ENCODE assay signal across 8 cellular contexts in the genomic region with DNA sequence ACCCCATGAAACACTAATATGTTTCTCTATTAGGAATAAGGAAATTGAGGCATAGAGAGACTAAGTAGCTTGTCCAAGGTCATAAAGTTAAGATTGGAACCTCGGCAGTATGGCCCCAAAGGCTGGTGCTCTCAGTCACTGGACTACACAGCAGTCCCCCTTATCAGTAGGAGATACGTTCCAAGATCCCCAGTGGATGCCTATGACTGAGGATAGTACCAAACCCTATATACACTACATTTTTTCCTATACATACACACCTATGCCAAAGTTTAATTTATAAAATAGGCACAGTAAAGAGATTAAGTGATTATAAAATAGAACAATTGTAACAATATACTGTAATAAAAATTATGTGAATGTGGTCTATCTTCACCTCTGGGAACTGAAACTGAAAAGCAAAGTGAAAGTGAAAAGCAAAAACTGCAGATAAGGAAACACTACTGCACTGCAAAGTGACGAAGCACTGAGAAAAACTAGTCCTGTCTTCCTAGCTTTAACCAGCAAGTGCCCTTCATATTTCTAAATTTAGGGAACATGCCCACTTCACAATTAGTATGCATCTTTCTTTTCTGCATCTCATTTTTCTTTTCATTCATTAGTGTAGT.
DNase-seq lines count a peak whose midpoint lies in the region; ATAC-seq and TF ChIP-seq lines count a peak whose summit lies in the region.

No MANE protein-coding gene starts in this region.

- no peaks in the 10 kb centered on the region for H3K9me3 Mint-ChIP-seq in activated naive CD8-positive, alpha-beta T cell treated with anti-CD3 and anti-CD28 coated beads, Interleukin-2, amount 50 U/mL, for 24 hours
- no peaks in the 10 kb centered on the region for H3K9me3 Mint-ChIP-seq in naive thymus-derived CD4-positive, alpha-beta T cell
- H3K9me3 Mint-ChIP-seq in glutamatergic neuron (ENCODE audit: unreplicated experiment), result no peaks in the 10 kb centered on the region
- no peaks in the 10 kb centered on the region for H3K9me3 Mint-ChIP-seq in H9
- H3K9me3 Mint-ChIP-seq in MCF 10A (ENCODE audit: unreplicated experiment), result no peaks in the 10 kb centered on the region

- no peaks in the 10 kb centered on the region for H4K20me1 ChIP-seq in H9 (ENCODE audit: control insufficient read depth, insufficient read depth, insufficient read length)

- H3K4me1 Mint-ChIP-seq in activated naive CD8-positive, alpha-beta T cell treated with anti-CD3 and anti-CD28 coated beads, Interleukin-2, amount 50 U/mL, for 24 hours, result peaks cover 68% of the 10 kb centered on the region
- H3K4me1 Mint-ChIP-seq in naive thymus-derived CD4-positive, alpha-beta T cell, result peaks cover 9 to 39% (median 18%) of the 10 kb centered on the region in 7 donors
- H3K4me1 Mint-ChIP-seq in glutamatergic neuron (ENCODE audit: low read depth, unreplicated experiment) (peaks cover 11% of the 10 kb centered on the region), H9 (peaks cover 15 to 16% of the 10 kb centered on the region in 2 experiments), MCF 10A (ENCODE audit: insufficient read depth, unreplicated experiment) (no peaks in the 10 kb centered on the region)

- ATAC-seq in GM18505 (IDR thresholded peaks at IDR 0.05; ENCODE audit: unreplicated experiment) (peak; percentile 27), HG02938 (IDR thresholded peaks at IDR 0.05; ENCODE audit: unreplicated experiment) (peak; percentile 36)
- ATAC-seq in activated naive CD8-positive, alpha-beta T cell treated with anti-CD3 and anti-CD28 coated beads, Interleukin-2, amount 50 U/mL, for 24 hours, result no peak
- peak; percentile 67 for ATAC-seq in naive thymus-derived CD4-positive, alpha-beta T cell
- no peak for ATAC-seq in stimulated activated naive CD8-positive, alpha-beta T cell treated with anti-CD3 and anti-CD28 coated beads, Interleukin-15, Interleukin-2, amounts not matched to agents 100 U/mL and 50 U/mL, for 24 hours

- no peaks in the 10 kb centered on the region for H3K9me3 ChIP-seq in naive thymus-derived CD4-positive, alpha-beta T cell (ENCODE audit: control insufficient read depth in 2 of 3, low read length in 3 of 3)
- no peaks in the 10 kb centered on the region for H3K9me3 ChIP-seq in H9 (ENCODE audit: control insufficient read depth, low read depth, low read length)

- no peak overlapping the region for H3K27ac Mint-ChIP-seq in activated naive CD8-positive, alpha-beta T cell treated with anti-CD3 and anti-CD28 coated beads, Interleukin-2, amount 50 U/mL, for 24 hours
- peak overlapping the region; percentile 12 to 88 (median 67) for H3K27ac Mint-ChIP-seq in naive thymus-derived CD4-positive, alpha-beta T cell
- H3K27ac Mint-ChIP-seq in glutamatergic neuron (ENCODE audit: unreplicated experiment) (no peak overlapping the region), H9 (no peak overlapping the region), MCF 10A (ENCODE audit: low read depth, unreplicated experiment) (no peak overlapping the region)

- no peak overlapping the region for H4K91ac ChIP-seq in H9 (ENCODE audit: insufficient read length, low read depth, low read length)

- POLR2A ChIA-PET in naive thymus-derived CD4-positive, alpha-beta T cell (lab: Charles Lee), result no interaction called here
- POLR2A ChIA-PET in MCF 10A (lab: Yijun Ruan, JAX), result interaction anchor here (0.7 to 5.1 kb wide), 5 partner anchors 9 to 96 kb away, joined by 3 to 35 read pairs (median 4); no protein-coding TSS in a partner anchor

- no peak overlapping the region for H3K23ac ChIP-seq in H9 (ENCODE audit: insufficient read length, low read depth, low read length)

- H2BK120ac ChIP-seq in H9 (ENCODE audit: low read depth, low read length, poor library complexity, severe bottlenecking), result no peak overlapping the region

- H3K36me3 ChIP-seq in naive thymus-derived CD4-positive, alpha-beta T cell (ENCODE audit: control insufficient read depth in 2 of 3, insufficient read depth in 3 of 3, low read length in 3 of 3), result peaks cover 0 to 4% (median 0%) of the 10 kb centered on the region in 3 experiments

- peak overlapping the region; percentile 30 for H3K27ac ChIP-seq in naive thymus-derived CD4-positive, alpha-beta T cell (ENCODE audit: low read depth, low read length)
- no peak overlapping the region for H3K27ac ChIP-seq in H9 (ENCODE audit: insufficient read length, low read depth, low read length)

- TF ChIP-seq CTCF in glutamatergic neuron (IDR thresholded peaks at IDR 0.05; ENCODE audit: partially characterized antibody, unreplicated experiment), result no peak
- TF ChIP-seq CTCF in H9 (conservative IDR thresholded peaks at IDR 0.05), result no peak
- TF ChIP-seq CTCF in MCF 10A (IDR thresholded peaks at IDR 0.05; ENCODE audit: unreplicated experiment), result no peak

- peak overlapping the region; percentile 35 for H3K4me3 ChIP-seq in naive thymus-derived CD4-positive, alpha-beta T cell (ENCODE audit: low read length)

- H3K23me2 ChIP-seq in H9 (ENCODE audit: insufficient read length, low read depth, low read length, poor library complexity, severe bottlenecking), result no peaks in the 10 kb centered on the region

- no peak overlapping the region for H3K14ac ChIP-seq in H9 (ENCODE audit: insufficient read depth, low read length)

- no peak for TF ChIP-seq POLR2A in GM18505 (IDR thresholded peaks at IDR 0.05; ENCODE audit: borderline replicate concordance, extremely low read depth, insufficient read depth, insufficient read length)

- no CpG with 5 or more reads among the region's 3 CpGs for WGBS in H9 (ENCODE audit: extremely low coverage, insufficient read length, low lambda C conversion rate)

- H3K4me2 ChIP-seq in H9 (ENCODE audit: insufficient read depth, insufficient read length, low read length), result no peak overlapping the region

- no peak overlapping the region for H3T11ph ChIP-seq in H9 (ENCODE audit: low read length)

- no peak overlapping the region for H2BK5ac ChIP-seq in H9 (ENCODE audit: insufficient read length, low read length)

- H2BK15ac ChIP-seq in H9 (ENCODE audit: low read depth, low read length), result no peak overlapping the region

- H3K27me3 ChIP-seq in naive thymus-derived CD4-positive, alpha-beta T cell (ENCODE audit: control insufficient read depth in 2 of 2, insufficient read depth in 2 of 2, low read length in 2 of 2), result no peaks in the 10 kb centered on the region
- H3K27me3 ChIP-seq in H9 (ENCODE audit: insufficient read depth, low read length), result no peaks in the 10 kb centered on the region

- no peak overlapping the region for H3K9ac ChIP-seq in H9 (ENCODE audit: extremely low read depth, insufficient read length, low read length)

- no peak overlapping the region for H2BK20ac ChIP-seq in H9 (ENCODE audit: low read depth, low read length, poor library complexity, severe bottlenecking)

- H3K4ac ChIP-seq in H9 (ENCODE audit: low read depth, low read length), result no peak overlapping the region

- no peaks in the 10 kb centered on the region for H3K79me2 ChIP-seq in H9 (ENCODE audit: insufficient read depth, low read length)

- peaks cover 17% of the 10 kb centered on the region for H3K36me3 Mint-ChIP-seq in activated naive CD8-positive, alpha-beta T cell treated with anti-CD3 and anti-CD28 coated beads, Interleukin-2, amount 50 U/mL, for 24 hours (ENCODE audit: low read depth)
- peaks cover 0 to 24% (median 12%) of the 10 kb centered on the region in 5 donors for H3K36me3 Mint-ChIP-seq in naive thymus-derived CD4-positive, alpha-beta T cell
- H3K36me3 Mint-ChIP-seq in glutamatergic neuron (ENCODE audit: unreplicated experiment), result no peaks in the 10 kb centered on the region
- H3K36me3 Mint-ChIP-seq in H9 (ENCODE audit: insufficient read depth in 1 of 3, low read depth in 3 of 3), result peaks cover 0 to 26% (median 5%) of the 10 kb centered on the region in 3 experiments; a peak in 3 of 7 replicates
- H3K36me3 Mint-ChIP-seq in MCF 10A (ENCODE audit: insufficient read depth, unreplicated experiment), result peaks cover 43% of the 10 kb centered on the region

- H3K4me3 Mint-ChIP-seq in activated naive CD8-positive, alpha-beta T cell treated with anti-CD3 and anti-CD28 coated beads, Interleukin-2, amount 50 U/mL, for 24 hours, result peak overlapping the region; percentile 50
- peak overlapping the region; percentile 53 to 83 (median 70) for H3K4me3 Mint-ChIP-seq in naive thymus-derived CD4-positive, alpha-beta T cell
- H3K4me3 Mint-ChIP-seq in glutamatergic neuron (ENCODE audit: unreplicated experiment) (no peak overlapping the region), H9 (no peak overlapping the region), MCF 10A (ENCODE audit: unreplicated experiment) (no peak overlapping the region)

- BruUV-seq in MCF 10A (replicated peaks; lab: Mats Ljungman, UMichigan), result no TSS peak

- H3K4me1 ChIP-seq in naive thymus-derived CD4-positive, alpha-beta T cell (ENCODE audit: control insufficient read depth in 2 of 2, insufficient read depth in 2 of 2, low read length in 2 of 2), result peaks cover 0 to 16% of the 10 kb centered on the region in 2 donors
- no peaks in the 10 kb centered on the region for H3K4me1 ChIP-seq in H9 (ENCODE audit: insufficient read depth, low read length)

- no peak overlapping the region for H3K18ac ChIP-seq in H9 (ENCODE audit: insufficient read length, low read depth, low read length)

- CTCF ChIA-PET in naive thymus-derived CD4-positive, alpha-beta T cell (lab: Charles Lee), result no interaction called here
- CTCF ChIA-PET in MCF 10A (lab: Yijun Ruan, JAX), result interaction anchor here (0.5 to 6.4 kb wide), 7 partner anchors 10 to 247 kb away, joined by 3 to 41 read pairs (median 4); a partner anchor contains a TSS

- H2BK12ac ChIP-seq in H9 (ENCODE audit: insufficient read length, low read depth, low read length), result no peak overlapping the region

- intact Hi-C loops in naive thymus-derived CD4-positive, alpha-beta T cell (cut with micrococcal nuclease), result loop anchor here (2.0 to 10.0 kb wide), 3 partner anchors 104 to 241 kb away; a partner anchor contains a TSS
- intact Hi-C loops in MCF 10A (cut with micrococcal nuclease), result no loop called here

- H3K27me3 Mint-ChIP-seq in activated naive CD8-positive, alpha-beta T cell treated with anti-CD3 and anti-CD28 coated beads, Interleukin-2, amount 50 U/mL, for 24 hours, result no peaks in the 10 kb centered on the region
- H3K27me3 Mint-ChIP-seq in naive thymus-derived CD4-positive, alpha-beta T cell, result no peaks in the 10 kb centered on the region
- H3K27me3 Mint-ChIP-seq in glutamatergic neuron (ENCODE audit: unreplicated experiment) (no peaks in the 10 kb centered on the region), H9 (ENCODE audit: low read depth) (no peaks in the 10 kb centered on the region), MCF 10A (ENCODE audit: insufficient read depth, unreplicated experiment) (no peaks in the 10 kb centered on the region)

- H2AFZ ChIP-seq in H9 (ENCODE audit: low read length), result no peak overlapping the region

- H4K8ac ChIP-seq in H9 (replicated peaks; ENCODE audit: insufficient read length, low read depth, low read length), result no peak overlapping the region

- H3K56ac ChIP-seq in H9 (ENCODE audit: insufficient read length, low read depth, low read length), result no peak overlapping the region

- no peak overlapping the region for H4K5ac ChIP-seq in H9 (ENCODE audit: insufficient read length, low read depth, low read length)

- no peaks in the 10 kb centered on the region for H3K79me1 ChIP-seq in H9 (ENCODE audit: insufficient read depth, low read depth, low read length, poor library complexity, severe bottlenecking)

- no peak overlapping the region for H2AK5ac ChIP-seq in H9 (ENCODE audit: insufficient read length, low read length)

- no peak for DNase-seq in activated naive CD8-positive, alpha-beta T cell treated with anti-CD3 and anti-CD28 coated beads, Interleukin-2, amount 50 U/mL, for 24 hours
- peak in 4 of 9 donors; percentile 6 to 27 (median 12) for DNase-seq in naive thymus-derived CD4-positive, alpha-beta T cell
- no peak for DNase-seq in glutamatergic neuron
- DNase-seq in H9, result no peak
- DNase-seq in MCF 10A (ENCODE audit: unreplicated experiment), result no peak
- no peak for DNase-seq in stimulated activated naive CD8-positive, alpha-beta T cell treated with anti-CD3 and anti-CD28 coated beads, Interleukin-15, Interleukin-2, amounts not matched to agents 100 U/mL and 50 U/mL, for 24 hours

Comparison
In these comparisons a context has a peak if more than half of its experiments do, and no peak if none do; other contexts are left out.
1. ATAC-seq: peak in GM18505 (single experiment), HG02938 (single experiment) and naive thymus-derived CD4-positive, alpha-beta T cell (single experiment); none in activated naive CD8-positive, alpha-beta T cell treated with anti-CD3 and anti-CD28 coated beads, Interleukin-2, amount 50 U/mL, for 24 hours (single experiment) and stimulated activated naive CD8-positive, alpha-beta T cell treated with anti-CD3 and anti-CD28 coated beads, Interleukin-15, Interleukin-2, amounts not matched to agents 100 U/mL and 50 U/mL, for 24 hours (single experiment).
2. H3K27ac Mint-ChIP-seq: peak in naive thymus-derived CD4-positive, alpha-beta T cell (9 of 9); none in activated naive CD8-positive, alpha-beta T cell treated with anti-CD3 and anti-CD28 coated beads, Interleukin-2, amount 50 U/mL, for 24 hours (single experiment), glutamatergic neuron (single experiment), H9 (0 of 3) and MCF 10A (single experiment).
3. H3K4me3 Mint-ChIP-seq: peak in activated naive CD8-positive, alpha-beta T cell treated with anti-CD3 and anti-CD28 coated beads, Interleukin-2, amount 50 U/mL, for 24 hours (single experiment) and naive thymus-derived CD4-positive, alpha-beta T cell (10 of 10); none in glutamatergic neuron (single experiment), H9 (0 of 2) and MCF 10A (single experiment).